Comparison of ENCODE assay signal across 10 cellular contexts in the genomic region with DNA sequence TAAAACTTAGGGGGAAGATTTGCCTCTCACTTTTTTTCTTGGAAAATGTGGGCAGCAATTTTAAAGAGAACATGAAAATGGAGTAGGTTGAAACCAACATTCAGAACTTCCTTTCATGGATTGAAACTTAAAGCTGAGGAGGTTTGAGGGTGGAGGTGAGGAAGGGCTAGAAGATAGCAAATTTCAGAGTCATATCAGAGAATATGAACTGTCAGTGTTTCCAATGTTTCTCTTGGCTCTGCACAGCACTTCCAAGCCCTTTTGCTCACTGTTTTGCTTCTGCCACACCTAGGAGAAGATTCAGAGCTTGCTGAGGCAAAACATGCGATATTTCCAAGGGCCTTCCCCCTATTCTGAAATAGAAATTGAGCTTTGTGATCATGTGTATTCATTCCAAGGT.
DNase-seq lines count a peak whose midpoint lies in the region; ATAC-seq and TF ChIP-seq lines count a peak whose summit lies in the region.
"Had no signal": no experiment of that assay in that cellular context is flagged by ENCODE, and none has a peak within 500 bp of the region (broad histone marks: within the 10 kb centered on the region; RNA-seq: fewer than 3 reads in every experiment).

No MANE protein-coding gene starts in this region.

- H3K27ac ChIP-seq in muscle layer of colon (ENCODE audit: low read depth, low read length) (peak overlapping the region; percentile 94), vagina (peak overlapping the region; percentile 100)

- H3K9ac ChIP-seq in muscle layer of colon (ENCODE audit: low read length): peak overlapping the region; percentile 83

- H3K36me3 ChIP-seq in muscle layer of colon (ENCODE audit: insufficient read depth, low read length) (peaks cover 5% of the 10 kb centered on the region), vagina (peaks cover 0 to 7% of the 10 kb centered on the region in 2 donors)

- peaks cover 28% of the 10 kb centered on the region for H3K4me1 ChIP-seq in muscle layer of colon (ENCODE audit: insufficient read depth, low read length)
- peaks cover 40% of the 10 kb centered on the region for H3K4me1 ChIP-seq in vagina

- no peak for TF ChIP-seq CTCF in endothelial cell (IDR thresholded peaks at IDR 0.05; ENCODE audit: unreplicated experiment)
- TF ChIP-seq CTCF in vagina (IDR thresholded peaks at IDR 0.05): no peak

- H3K27ac Mint-ChIP-seq in endothelial cell (ENCODE audit: unreplicated experiment): no peak overlapping the region

- DNase-seq in stimulated activated CD4-positive, alpha-beta T cell treated with anti-CD3 and anti-CD28 coated beads, Interleukin-15, amount 100 ng/mL, for 24 hours: peak; percentile 4
- DNase-seq in stimulated activated CD4-positive, alpha-beta T cell treated with anti-CD3 and anti-CD28 coated beads, Interleukin-2, amount 100 ng/mL, for 24 hours: no peak
- no peak for DNase-seq in endothelial cell (ENCODE audit: low spot score)
- no peak for DNase-seq in vagina (ENCODE audit: extremely low spot score in 2 of 2)
- DNase-seq in NCI-H345 treated with DMSO at 0.1 percent for 48 hours (lab: John Stamatoyannopoulos, UW; ENCODE audit: unreplicated experiment): no peak
- DNase-seq in stimulated activated CD4-positive, alpha-beta T cell treated with anti-CD3 and anti-CD28 coated beads, Interleukin-4, amount 100 ng/mL, for 1 hour: no peak
- DNase-seq: activated T-cell treated with anti-CD3 and anti-CD28 coated beads, Interleukin-2, amount 50 U/mL, for 4 hours; NCI-H1105 treated with DMSO at 0.1 percent for 48 hours had no signal

- no peak for ATAC-seq in GM21717 (IDR thresholded peaks at IDR 0.05; ENCODE audit: unreplicated experiment)
- ATAC-seq: activated T-cell treated with anti-CD3 and anti-CD28 coated beads, Interleukin-2, amount 50 U/mL, for 4 hours had no signal

- peak overlapping the region; percentile 38 for H3K4me3 Mint-ChIP-seq in endothelial cell (ENCODE audit: unreplicated experiment)
- H3K4me3 Mint-ChIP-seq: activated T-cell treated with anti-CD3 and anti-CD28 coated beads, Interleukin-2, amount 50 U/mL, for 4 hours had no signal

- no peaks in the 10 kb centered on the region for H3K36me3 Mint-ChIP-seq in endothelial cell (ENCODE audit: low read depth, unreplicated experiment)

- TF ChIP-seq POLR2A in vagina (IDR thresholded peaks at IDR 0.05): no peak

- H3K27me3 ChIP-seq in muscle layer of colon (ENCODE audit: control insufficient read depth in 1 of 2, insufficient read depth in 2 of 2, low read length in 2 of 2) (no peaks in the 10 kb centered on the region), vagina (no peaks in the 10 kb centered on the region)

- H3K9me3 ChIP-seq in muscle layer of colon (ENCODE audit: low read length) (no peaks in the 10 kb centered on the region), vagina (no peaks in the 10 kb centered on the region)

- H3K4me1 Mint-ChIP-seq in endothelial cell (ENCODE audit: unreplicated experiment): peaks cover 13% of the 10 kb centered on the region

- H3K9me3 Mint-ChIP-seq in endothelial cell (ENCODE audit: unreplicated experiment): no peaks in the 10 kb centered on the region
- H3K9me3 Mint-ChIP-seq: activated T-cell treated with anti-CD3 and anti-CD28 coated beads, Interleukin-2, amount 50 U/mL, for 4 hours had no signal

- peak overlapping the region; percentile 36 to 66 for H3K4me3 ChIP-seq in muscle layer of colon (ENCODE audit: low read depth in 1 of 2, low read length in 2 of 2)
- H3K4me3 ChIP-seq in vagina: peak overlapping the region; percentile 90 to 92

- intact Hi-C loops in vagina (cut with DNase I): loop anchor here (10.0 kb wide), 2 partner anchors 47 to 143 kb away; no protein-coding TSS in a partner anchor

- peaks cover 2% of the 10 kb centered on the region for H3K27me3 Mint-ChIP-seq in endothelial cell (ENCODE audit: unreplicated experiment)
